8 cellular contexts compared by ENCODE assay signal in genomic region chr17:47889734-47890529, GRCh38. TPM values are rescaled to one million over a fixed set of nuclear protein-coding genes. Genes with fewer than 3 reads are reported as not detected.
DNase-seq lines count a peak whose midpoint lies in the region; ATAC-seq lines count a peak whose summit lies in the region.

No MANE protein-coding gene starts in this region.

- 37 to 38% methylated on average over 11 of the region's 11 CpGs for WGBS in aorta, 2 donors

- no peak overlapping the region for H3K4me3 Mint-ChIP-seq in activated naive CD8-positive, alpha-beta T cell treated with anti-CD3 and anti-CD28 coated beads, Interleukin-2, amount 10 ng/mL, durations not matched to agents 7 days and 5 days

- no peaks in the 10 kb centered on the region for H3K27me3 ChIP-seq in aorta (ENCODE audit: control insufficient read depth in 1 of 2, insufficient read depth in 2 of 2, low read length in 1 of 2)

- H3K27me3 Mint-ChIP-seq in activated naive CD8-positive, alpha-beta T cell treated with anti-CD3 and anti-CD28 coated beads, Interleukin-2, amount 10 ng/mL, durations not matched to agents 7 days and 5 days: no peaks in the 10 kb centered on the region

- H3K9me3 ChIP-seq in aorta (ENCODE audit: control insufficient read depth, low read length): no peaks in the 10 kb centered on the region

- intact Hi-C loops in cardiac septum (cut with DNase I): loop anchor here (1.0 to 10.0 kb wide), 2 partner anchors 49 to 195 kb away; partner anchors contain the start of genes SCRN2 and TBKBP1
- intact Hi-C loops in aorta (cut with DNase I): loop anchor here (1.0 to 5.0 kb wide), 3 partner anchors 49 to 132 kb away; partner anchors contain the start of gene SCRN2 (in 2 of the 2)

- H3K36me3 ChIP-seq in aorta (ENCODE audit: control insufficient read depth in 1 of 2, insufficient read depth in 2 of 2, low read length in 1 of 2): no peaks in the 10 kb centered on the region

- H3K4me1 ChIP-seq in aorta (ENCODE audit: control insufficient read depth in 1 of 2, insufficient read depth in 2 of 2, low read length in 2 of 2): no peaks in the 10 kb centered on the region

- H3K4me1 Mint-ChIP-seq in activated naive CD8-positive, alpha-beta T cell treated with anti-CD3 and anti-CD28 coated beads, Interleukin-2, amount 10 ng/mL, durations not matched to agents 7 days and 5 days: peaks cover 28% of the 10 kb centered on the region

- peak; percentile 71 to 81 for DNase-seq in NCI-H524 (lab: John Stamatoyannopoulos, UW)
- no peak for DNase-seq in NCI-H524 treated with DMSO at 0.1 percent for 48 hours (lab: John Stamatoyannopoulos, UW)
- peak; percentile 64 for DNase-seq in NCI-H1436 treated with DMSO at 0.1 percent for 48 hours (lab: John Stamatoyannopoulos, UW)
- peak; percentile 85 for DNase-seq in SW480 (ENCODE audit: low spot score)
- peak; percentile 93 for DNase-seq in activated naive CD8-positive, alpha-beta T cell treated with anti-CD3 and anti-CD28 coated beads, Interleukin-2, amount 10 ng/mL, durations not matched to agents 7 days and 5 days
- DNase-seq in cardiac septum (ENCODE audit: low spot score): peak; percentile 94
- DNase-seq in pulmonary artery endothelial cell (ENCODE audit: low read depth, low spot score): peak; percentile 45
- peak; percentile 92 to 96 for DNase-seq in aorta

- ATAC-seq in activated naive CD8-positive, alpha-beta T cell treated with anti-CD3 and anti-CD28 coated beads, Interleukin-2, amount 10 ng/mL, durations not matched to agents 7 days and 5 days (ENCODE audit: low read depth): peak; percentile 98
- ATAC-seq in aorta (ENCODE audit: low FRiP score): peak; percentile 92

- POLR2A ChIA-PET in activated naive CD8-positive, alpha-beta T cell treated with anti-CD3 and anti-CD28 coated beads, Interleukin-2, amount 10 ng/mL, durations not matched to agents 7 days and 5 days (lab: Charles Lee): interaction anchor here (0.5 to 3.5 kb wide), 5 partner anchors 47 to 1017 kb away, joined by 3 to 24 read pairs (median 4); partner anchors contain the start of genes LRRC46, MRPL10 and SCRN2

- H3K9me3 Mint-ChIP-seq in activated naive CD8-positive, alpha-beta T cell treated with anti-CD3 and anti-CD28 coated beads, Interleukin-2, amount 10 ng/mL, durations not matched to agents 7 days and 5 days: no peaks in the 10 kb centered on the region

- H3K27ac Mint-ChIP-seq in activated naive CD8-positive, alpha-beta T cell treated with anti-CD3 and anti-CD28 coated beads, Interleukin-2, amount 10 ng/mL, durations not matched to agents 7 days and 5 days: no peak overlapping the region

- H3K27ac ChIP-seq in aorta (ENCODE audit: low read depth in 1 of 2, low read length in 2 of 2): no peak overlapping the region

- peaks cover 3% of the 10 kb centered on the region for H3K36me3 Mint-ChIP-seq in activated naive CD8-positive, alpha-beta T cell treated with anti-CD3 and anti-CD28 coated beads, Interleukin-2, amount 10 ng/mL, durations not matched to agents 7 days and 5 days

- H3K4me3 ChIP-seq in aorta (ENCODE audit: low read length in 2 of 2): no peak overlapping the region

RNA-seq across cellular contexts. Expression of gene SP2, which starts 6.1 kb away (rescaled TPM):
- 10 to 100 TPM; 28.1 to 28.2 TPM for total RNA-seq in activated naive CD8-positive, alpha-beta T cell treated with anti-CD3 and anti-CD28 coated beads, Interleukin-2, amount 10 ng/mL, durations not matched to agents 7 days and 5 days
- total RNA-seq in cardiac septum (16.3 TPM), pulmonary artery endothelial cell (1.3 and 1.4 TPM in 2 replicates), aorta (10 to 100 TPM; 14.3 to 18.0 TPM)
- polyA plus RNA-seq in aorta: 10 to 100 TPM in 1 of 2 donors, 1 to 10 TPM in 1; 7.5 to 12.0 TPM

RNA-seq across cellular contexts. Expression of gene SP6, which starts 39.0 kb away (rescaled TPM):
- under 1 TPM; 0.09 to 0.22 TPM for total RNA-seq in activated naive CD8-positive, alpha-beta T cell treated with anti-CD3 and anti-CD28 coated beads, Interleukin-2, amount 10 ng/mL, durations not matched to agents 7 days and 5 days
- 0.08 TPM for total RNA-seq in cardiac septum
- total RNA-seq in pulmonary artery endothelial cell: 0.92 and 1.3 TPM in 2 replicates
- total RNA-seq in aorta: under 1 TPM; 0.78 to 0.81 TPM
- polyA plus RNA-seq in aorta: under 1 TPM in 1 of 2 donors, not detected in 1; 0.25 TPM

RNA-seq across cellular contexts. Expression of gene SCRN2, which starts 48.9 kb away (rescaled TPM):
- 10 to 100 TPM; 38.0 to 39.6 TPM for total RNA-seq in activated naive CD8-positive, alpha-beta T cell treated with anti-CD3 and anti-CD28 coated beads, Interleukin-2, amount 10 ng/mL, durations not matched to agents 7 days and 5 days
- 32.1 TPM for total RNA-seq in cardiac septum
- total RNA-seq in pulmonary artery endothelial cell: 28.8 and 46.4 TPM in 2 replicates
- 10 to 100 TPM; 19.3 to 37.6 TPM for total RNA-seq in aorta
- 10 to 100 TPM; 21.2 to 64.1 TPM for polyA plus RNA-seq in aorta

RNA-seq across cellular contexts. Expression of gene PNPO, which starts 51.4 kb away (rescaled TPM):
- 10 to 100 TPM; 32.5 to 32.8 TPM for total RNA-seq in activated naive CD8-positive, alpha-beta T cell treated with anti-CD3 and anti-CD28 coated beads, Interleukin-2, amount 10 ng/mL, durations not matched to agents 7 days and 5 days
- total RNA-seq in cardiac septum (21.3 TPM), pulmonary artery endothelial cell (21.1 and 35.4 TPM in 2 replicates), aorta (10 to 100 TPM; 14.3 to 19.5 TPM)
- polyA plus RNA-seq in aorta: 1 to 10 TPM; 4.9 to 6.9 TPM

RNA-seq across cellular contexts. Expression of gene LRRC46, which starts 58.5 kb away (rescaled TPM):
- under 1 TPM; 0.42 to 0.43 TPM for total RNA-seq in activated naive CD8-positive, alpha-beta T cell treated with anti-CD3 and anti-CD28 coated beads, Interleukin-2, amount 10 ng/mL, durations not matched to agents 7 days and 5 days
- 0.27 TPM for total RNA-seq in cardiac septum
- total RNA-seq in pulmonary artery endothelial cell: not detected in 2 replicates
- under 1 TPM in 1 of 2 donors, not detected in 1; 0.51 TPM for total RNA-seq in aorta
- polyA plus RNA-seq in aorta: under 1 TPM in 1 of 2 donors, not detected in 1; 0.87 TPM
